8 cellular contexts compared by ENCODE assay signal in the genomic region with DNA sequence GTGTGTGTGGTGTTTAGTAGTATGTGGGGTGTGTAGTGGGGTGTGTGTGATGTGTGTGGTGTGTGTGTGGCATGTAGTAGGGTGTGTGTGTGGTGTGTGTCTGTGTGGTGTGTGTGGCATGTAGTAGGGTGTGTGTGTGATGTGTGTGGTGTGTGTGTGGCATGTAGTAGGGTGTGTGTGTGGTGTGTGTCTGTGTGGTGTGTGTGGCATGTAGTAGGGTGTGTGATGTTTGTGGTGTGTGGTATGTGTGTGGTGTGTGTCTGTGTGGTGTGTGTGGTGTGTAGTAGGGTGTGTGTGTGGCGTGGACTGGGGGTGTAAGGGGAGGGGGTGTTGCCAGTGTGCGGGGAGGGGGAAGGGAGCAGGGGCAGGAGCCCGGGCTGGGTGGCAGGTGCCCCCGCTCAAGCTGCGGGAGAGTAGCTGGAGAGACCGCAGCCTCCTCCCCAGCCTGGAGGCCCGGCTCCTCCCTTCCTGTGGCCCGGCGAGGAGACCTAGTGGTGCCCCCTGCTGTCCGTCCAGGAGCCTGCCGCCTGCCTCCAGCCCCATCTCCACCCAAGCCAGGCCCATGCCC. TPM values are rescaled to one million over a fixed set of nuclear protein-coding genes. Genes with fewer than 3 reads are reported as not detected.
DNase-seq lines count a peak whose midpoint lies in the region; ATAC-seq and TF ChIP-seq lines count a peak whose summit lies in the region.
"Not testable (repeated sequence)": the region's sequence is repeated elsewhere in the genome, so short reads cannot be mapped to it uniquely, and the experiment has no call there.

No MANE protein-coding gene starts in this region.

- peak; percentile 49 to 60 for DNase-seq in Caco-2
- DNase-seq in HS-27A (ENCODE audit: low read depth), result peak; percentile 0
- DNase-seq in activated gamma-delta T cell treated with Interleukin-2 at 50 U/mL for 16 hours, result peak; percentile 71
- peak; percentile 0 to 2 for DNase-seq in fibroblast of lung (ENCODE audit: low read depth in 2 of 2)
- peak; percentile 62 for DNase-seq in natural killer cell
- DNase-seq in stimulated activated CD4-positive, alpha-beta T cell treated with anti-CD3 and anti-CD28 coated beads, TNF-alpha, amount 100 ng/mL, for 24 hours (ENCODE audit: low read depth in 3 of 3), result peak; percentile 26 to 68 (median 46)

- H3K9me3 Mint-ChIP-seq in Caco-2 (ENCODE audit: unreplicated experiment), result peaks cover 14% of the 10 kb centered on the region
- not testable (repeated sequence) for H3K9me3 Mint-ChIP-seq in natural killer cell

- not testable (repeated sequence) for H3K27me3 Mint-ChIP-seq in Caco-2 (ENCODE audit: insufficient read depth, unreplicated experiment); natural killer cell (ENCODE audit: low read depth in 2 of 2)

- H3K4me3 ChIP-seq in Caco-2 (ENCODE audit: low read depth, low read length); fibroblast of lung (replicated peaks in 1 of 4; ENCODE audit: control extremely low read depth in 1 of 4, insufficient read depth in 1 of 4, low read depth in 3 of 4, low read length in 4 of 4): not testable (repeated sequence)

- not testable (repeated sequence) for H3K27ac Mint-ChIP-seq in Caco-2 (ENCODE audit: unreplicated experiment)
- peak overlapping the region in 1 of 2 donors; percentile 71 for H3K27ac Mint-ChIP-seq in natural killer cell

- not testable (repeated sequence) for H3K79me2 ChIP-seq in fibroblast of lung (ENCODE audit: control insufficient read depth, insufficient read depth, low read length)

- not testable (repeated sequence) for H3K36me3 Mint-ChIP-seq in Caco-2 (ENCODE audit: insufficient read depth, unreplicated experiment); natural killer cell

- not testable (repeated sequence) for H3K36me3 ChIP-seq in Caco-2 (ENCODE audit: control insufficient read depth, insufficient read depth, low read length); fibroblast of lung (ENCODE audit: control insufficient read depth, insufficient read depth, low read length)

- not testable (repeated sequence) for H4K20me1 ChIP-seq in fibroblast of lung (ENCODE audit: control insufficient read depth, extremely low read depth, insufficient read depth, low read length)

- not testable (repeated sequence) for H3K27me3 ChIP-seq in Caco-2 (replicated peaks; ENCODE audit: control insufficient read depth, insufficient read depth, low read length); fibroblast of lung (ENCODE audit: control insufficient read depth, insufficient read depth, low read length)

- not testable (repeated sequence) for H3K27ac ChIP-seq in fibroblast of lung (ENCODE audit: insufficient read depth, low read length)

- not testable (repeated sequence) for BruUV-seq in Caco-2 (replicated peaks; lab: Mats Ljungman, UMichigan)

- CTCF ChIA-PET in Caco-2 (lab: Charles Lee), result not testable (repeated sequence)

- H3K4me1 Mint-ChIP-seq in Caco-2 (ENCODE audit: low read depth, unreplicated experiment); natural killer cell: not testable (repeated sequence)

- not testable (repeated sequence) for H3K9me3 ChIP-seq in Caco-2; fibroblast of lung (ENCODE audit: control insufficient read depth, insufficient read depth, low read depth, low read length)

- not testable (repeated sequence) for TF ChIP-seq CTCF in Caco-2 (IDR thresholded peaks at IDR 0.05; ENCODE audit: insufficient read depth in 1 of 2, low read depth in 1 of 2, low read length in 1 of 2, severe bottlenecking in 1 of 2, unreplicated experiment in 1 of 2); fibroblast of lung (conservative IDR thresholded peaks at IDR 0.05 in 1 of 2, IDR thresholded peaks at IDR 0.05 in 1 of 2; ENCODE audit: low read depth in 1 of 2, low read length in 2 of 2); natural killer cell (IDR thresholded peaks at IDR 0.05)

- H2AFZ ChIP-seq in fibroblast of lung (ENCODE audit: low read length), result not testable (repeated sequence)

- not testable (repeated sequence) for H3K4me1 ChIP-seq in Caco-2; fibroblast of lung (ENCODE audit: control insufficient read depth, extremely low read depth, insufficient read depth, low read length)

- H3K9ac ChIP-seq in fibroblast of lung (ENCODE audit: insufficient read depth, low read length), result not testable (repeated sequence)

- ATAC-seq in GM21528 (IDR thresholded peaks at IDR 0.05; ENCODE audit: low FRiP score, unreplicated experiment), result peak; percentile 67
- peak; percentile 76 to 84 for ATAC-seq in activated CD4-positive, CD25-positive, alpha-beta regulatory T cell treated with anti-CD3 and anti-CD28 coated beads, Interleukin-2, amount 50 U/mL, for 24 hours
- ATAC-seq in natural killer cell, result peak; percentile 77 to 90 (median 84)

- not testable (repeated sequence) for H3K4me3 Mint-ChIP-seq in Caco-2 (ENCODE audit: unreplicated experiment)
- H3K4me3 Mint-ChIP-seq in natural killer cell, result peak overlapping the region; percentile 1

- POLR2A ChIA-PET in Caco-2 (lab: Charles Lee), result not testable (repeated sequence)

- intact Hi-C loops in Caco-2 (cut with micrococcal nuclease; ENCODE audit: unreplicated experiment); natural killer cell (cut with micrococcal nuclease): not testable (repeated sequence)

- not testable (repeated sequence) for H3K4me2 ChIP-seq in fibroblast of lung (ENCODE audit: extremely low read depth, insufficient read depth, low read length)

RNA-seq across cellular contexts. Expression of gene GOLGA8T, which starts 38.3 kb away (rescaled TPM):
- total RNA-seq in Caco-2 (2022) (not detected in 2 replicates), fibroblast of lung (0.17 and 0.26 TPM in 2 replicates), natural killer cell (1 to 10 TPM; 2.6 to 4.0 (median 3.0) TPM)
- polyA plus RNA-seq in fibroblast of lung, result 0.03 TPM in 1 of 2 replicates, not detected in the other
- 0.21 TPM in 1 of 2 replicates, not detected in the other for polyA plus RNA-seq in fibroblast of lung (2012)
- polyA minus RNA-seq in fibroblast of lung (ENCODE audit: low replicate concordance), result not detected in 2 replicates

Comparison
In these comparisons a context has a peak if more than half of its experiments do, and no peak if none do; other contexts are left out.
1. DNase-seq: peak in every context shown above with its lines; median percentile 71 in activated gamma-delta T cell treated with Interleukin-2 at 50 U/mL for 16 hours; 62 in natural killer cell; 54 in Caco-2; 46 in stimulated activated CD4-positive, alpha-beta T cell treated with anti-CD3 and anti-CD28 coated beads, TNF-alpha, amount 100 ng/mL, for 24 hours; 1 in fibroblast of lung; 0 in HS-27A.